In the genomic region with DNA sequence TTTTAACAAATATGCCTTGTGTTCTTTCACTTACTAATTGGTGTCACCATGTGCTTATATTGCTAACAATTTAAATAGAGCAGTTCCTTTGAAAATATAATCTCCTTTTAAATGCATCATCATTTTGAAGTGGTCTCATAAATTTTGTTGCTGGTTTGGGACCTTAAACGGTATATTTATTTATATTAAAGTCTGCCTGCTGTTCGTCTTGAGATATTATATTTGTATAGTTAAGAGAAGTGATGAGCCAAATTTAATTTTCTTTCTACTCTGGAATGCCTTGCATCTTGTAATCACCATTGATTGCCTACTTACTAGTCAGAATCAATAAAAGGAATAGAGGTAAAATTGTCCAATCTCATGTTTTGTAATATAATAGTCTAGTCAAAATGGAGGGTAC, we compare ENCODE assay signal across 16 cellular contexts.
DNase-seq lines count a peak whose midpoint lies in the region; ATAC-seq and TF ChIP-seq lines count a peak whose summit lies in the region.
"Had no signal": no experiment of that assay in that cellular context is flagged by ENCODE, and none has a peak within 500 bp of the region (broad histone marks: within the 10 kb centered on the region; RNA-seq: fewer than 3 reads in every experiment).

No MANE protein-coding gene starts in this region.

- H3K9ac ChIP-seq in SK-N-SH = no peak overlapping the region
- H3K9ac ChIP-seq: BLaER1 treated with 17β-estradiol and CSF1 and Interleukin-3, amounts not matched to agents 10 nM and 100 nM had no signal

- H2AFZ ChIP-seq in SK-N-SH (ENCODE audit: low read depth) = no peak overlapping the region

- ATAC-seq in SK-N-SH treated with all-trans-retinoic acid at 6 μM for 48 hours = no peak
- ATAC-seq: A549; CD8-positive, alpha-beta T cell had no signal

- in situ Hi-C loops in GM13976 (cut with MboI; ENCODE audit: low sequenced_read_pairs, unreplicated experiment) = no loop called here

- DNase-seq in SK-N-SH (no peak), SK-N-DZ (ENCODE audit: low spot score) (peak; percentile 93), SW480 (ENCODE audit: low spot score) (no peak), GM13976 (ENCODE audit: low spot score) (no peak)
- DNase-seq: AML-193; Caco-2; Calu3; CD4-positive, alpha-beta T cell; CD8-positive, alpha-beta T cell; DMS79 treated with DMSO at 0.1 percent for 48 hours; GF-D8 had no signal

- H3K4me1 ChIP-seq in SK-N-SH (ENCODE audit: control insufficient read depth in 1 of 2, insufficient read depth in 2 of 2, low read depth in 1 of 2, low read length in 1 of 2) = peaks cover 0 to 10% of the 10 kb centered on the region in 2 experiments; a peak in 3 of 4 replicates
- H3K4me1 ChIP-seq: A549, Caco-2 had no signal

- no peak for TF ChIP-seq CTCF in SK-N-SH (IDR thresholded peaks at IDR 0.05)
- TF ChIP-seq CTCF in GM13976 (IDR thresholded peaks at IDR 0.05; ENCODE audit: borderline replicate concordance, control extremely low read depth, extremely low read depth, insufficient read depth, missing control alignments) = no peak

- no peaks in the 10 kb centered on the region for H3F3A ChIP-seq in SK-N-SH (replicated peaks; ENCODE audit: insufficient read depth)

- no peaks in the 10 kb centered on the region for H3K27me3 ChIP-seq in SK-N-SH (ENCODE audit: insufficient read depth)
- H3K27me3 ChIP-seq: BLaER1 treated with 17β-estradiol and CSF1 and Interleukin-3, amounts not matched to agents 10 nM and 100 nM had no signal

- TF ChIP-seq RAD21 in SK-N-SH (IDR thresholded peaks at IDR 0.05; ENCODE audit: low read length) = no peak

- WGBS in SK-N-SH (ENCODE audit: low lambda C conversion rate) = 5% methylated on average over 2 of the region's 2 CpGs

- CTCF ChIA-PET in SK-N-SH (lab: Yijun Ruan, JAX) = interaction anchor here (1.5 kb wide), 1 partner anchor 68 kb away, joined by 5 read pairs; no protein-coding TSS in a partner anchor

- H3K36me3 ChIP-seq in SK-N-SH (replicated peaks in 1 of 2; ENCODE audit: control insufficient read depth in 1 of 2, insufficient read depth in 2 of 2, low read length in 1 of 2) = no peaks in the 10 kb centered on the region
- H3K36me3 ChIP-seq: BLaER1 treated with 17β-estradiol and CSF1 and Interleukin-3, amounts not matched to agents 10 nM and 100 nM had no signal

- no peaks in the 10 kb centered on the region for H3K9me3 ChIP-seq in SK-N-SH
- H3K9me3 ChIP-seq: A549, Caco-2 had no signal

- POLR2A ChIA-PET in SK-N-SH (lab: Yijun Ruan, JAX) = no interaction called here

- H3K79me2 ChIP-seq in SK-N-SH (ENCODE audit: insufficient read depth) = no peaks in the 10 kb centered on the region

- H3K4me2 ChIP-seq in SK-N-SH = no peak overlapping the region
- H3K4me2 ChIP-seq: A549 had no signal

- H3K4me3 ChIP-seq in SK-N-SH (ENCODE audit: low read depth in 2 of 2, low read length in 1 of 2) = no peak overlapping the region
- H3K4me3 ChIP-seq: A549; BLaER1 treated with 17β-estradiol and CSF1 and Interleukin-3, amounts not matched to agents 10 nM and 100 nM had no signal

- H3K27ac ChIP-seq in SK-N-SH (ENCODE audit: low read depth in 2 of 2, low read length in 1 of 2) = no peak overlapping the region
- H3K27ac ChIP-seq: 22Rv1; A549; BLaER1 treated with 17β-estradiol and CSF1 and Interleukin-3, amounts not matched to agents 10 nM and 100 nM; C4-2B had no signal

- H3K9me2 ChIP-seq in SK-N-SH = no peaks in the 10 kb centered on the region

- peak in 1 of 2 experiments; percentile 19; a peak in 1 of 4 replicates for TF ChIP-seq EP300 in SK-N-SH (IDR thresholded peaks at IDR 0.05; ENCODE audit: borderline replicate concordance in 1 of 2, low read depth in 1 of 2, low read length in 1 of 2)

- H4K20me1 ChIP-seq in SK-N-SH (ENCODE audit: insufficient read depth) = no peaks in the 10 kb centered on the region
- H4K20me1 ChIP-seq: BLaER1 treated with 17β-estradiol and CSF1 and Interleukin-3, amounts not matched to agents 10 nM and 100 nM had no signal

TF ChIP-seq in SK-N-SH treated with all-trans-retinoic acid at 6 μM for 48 hours, 23 proteins besides CTCF, POLR2A, EP300 and RAD21:
- TF ChIP-seq ZFP3 (CRISPR knock-in tag; IDR thresholded peaks at IDR 0.05) = no peak
- TF ChIP-seq ZNF70 (CRISPR knock-in tag; IDR thresholded peaks at IDR 0.05) = no peak
- no peak for TF ChIP-seq ZFP30 (CRISPR knock-in tag; IDR thresholded peaks at IDR 0.05)
- no peak for TF ChIP-seq TOX (CRISPR knock-in tag; IDR thresholded peaks at IDR 0.05; ENCODE audit: borderline replicate concordance)
- TF ChIP-seq TCF4 (CRISPR knock-in tag; IDR thresholded peaks at IDR 0.05; ENCODE audit: borderline replicate concordance) = 0 out of 2 replicates have a peak, but pooled peaks have one; percentile 13
- no peak for TF ChIP-seq POU6F1 (CRISPR knock-in tag; IDR thresholded peaks at IDR 0.05; ENCODE audit: borderline replicate concordance, low read depth)
- TF ChIP-seq PPARA (CRISPR knock-in tag; IDR thresholded peaks at IDR 0.05; ENCODE audit: borderline replicate concordance) = no peak
- no peak for TF ChIP-seq BACH2 (CRISPR knock-in tag; IDR thresholded peaks at IDR 0.05; ENCODE audit: borderline replicate concordance)
- TF ChIP-seq ISL1 (CRISPR knock-in tag; IDR thresholded peaks at IDR 0.05) = peak; percentile 15; the same call in 1 of the 2 replicates
- no peak for TF ChIP-seq CSDC2 (CRISPR knock-in tag; IDR thresholded peaks at IDR 0.05)
- no peak for TF ChIP-seq OSR1 (CRISPR knock-in tag; IDR thresholded peaks at IDR 0.05)
- no peak for TF ChIP-seq ZNF565 (CRISPR knock-in tag; conservative IDR thresholded peaks at IDR 0.05; ENCODE audit: low read depth)
- no peak for TF ChIP-seq SNAI2 (CRISPR knock-in tag; IDR thresholded peaks at IDR 0.05)
- TF ChIP-seq RARB (CRISPR knock-in tag; IDR thresholded peaks at IDR 0.05) = no peak

TF ChIP-seq in SK-N-SH, 30 proteins besides CTCF, POLR2A, EP300 and RAD21:
- no peak for TF ChIP-seq SMC3 (IDR thresholded peaks at IDR 0.05; ENCODE audit: low read depth, low read length)
- no peak for TF ChIP-seq MXI1 (IDR thresholded peaks at IDR 0.05; ENCODE audit: low read depth, low read length)
- TF ChIP-seq RFX5 (IDR thresholded peaks at IDR 0.05; ENCODE audit: low read length) = no peak
- no peak for TF ChIP-seq NRF1 (IDR thresholded peaks at IDR 0.05; ENCODE audit: low read depth, low read length)
- TF ChIP-seq NFIC (IDR thresholded peaks at IDR 0.05; ENCODE audit: borderline replicate concordance) = no peak
- no peak for TF ChIP-seq TCF12 (IDR thresholded peaks at IDR 0.05)
- no peak for TF ChIP-seq YY1 (IDR thresholded peaks at IDR 0.05; ENCODE audit: low read depth)
- no peak for TF ChIP-seq TAF1 (IDR thresholded peaks at IDR 0.05; ENCODE audit: borderline replicate concordance, low read depth, low read length)
- no peak for TF ChIP-seq FOSL2 (IDR thresholded peaks at IDR 0.05; ENCODE audit: borderline replicate concordance, low read depth)
- TF ChIP-seq RCOR1 (IDR thresholded peaks at IDR 0.05; ENCODE audit: low read length) = no peak
- no peak for TF ChIP-seq EZH2phosphoT487 (IDR thresholded peaks at IDR 0.05; ENCODE audit: borderline replicate concordance, low read depth)
- no peak for TF ChIP-seq FOXJ3 (CRISPR knock-in tag; IDR thresholded peaks at IDR 0.05)
- no peak for TF ChIP-seq CHD2 (IDR thresholded peaks at IDR 0.05; ENCODE audit: low read length, partially characterized antibody)
- TF ChIP-seq GABPA (IDR thresholded peaks at IDR 0.05; ENCODE audit: low read depth) = no peak
- no peak for TF ChIP-seq SIN3A (IDR thresholded peaks at IDR 0.05; ENCODE audit: borderline replicate concordance, low read depth, low read length)
